18 cellular contexts compared by ENCODE assay signal in genomic region chr10:5580038-5580428, GRCh38. TPM values are rescaled to one million over a fixed set of nuclear protein-coding genes. Genes with fewer than 3 reads are reported as not detected.
"Had no signal": no experiment of that assay in that cellular context is flagged by ENCODE, and none has a peak within 500 bp of the region (broad histone marks: within the 10 kb centered on the region; RNA-seq: fewer than 3 reads in every experiment).

No MANE protein-coding gene starts in this region.

RNA-seq across cellular contexts. Expression of gene CALML3, which starts 55.3 kb away (rescaled TPM):
- total RNA-seq: naive thymus-derived CD8-positive, alpha-beta T cell; natural killer cell treated with Interleukin-12 subunit alpha and Interleukin-12 subunit beta and Interleukin-15 and Interleukin-18, amount 100 ng/mL, for 72 hours; neural crest cell; omental fat pad; osteocyte; pancreas; posterior vena cava; pulmonary artery endothelial cell; right atrium auricular region; sciatic nerve; stomach; subcutaneous adipose tissue; temporal lobe; thoracic aorta; tibial nerve; upper lobe of left lung; urinary bladder; uterus had no signal
